16 cellular contexts compared by ENCODE assay signal in the genomic region with DNA sequence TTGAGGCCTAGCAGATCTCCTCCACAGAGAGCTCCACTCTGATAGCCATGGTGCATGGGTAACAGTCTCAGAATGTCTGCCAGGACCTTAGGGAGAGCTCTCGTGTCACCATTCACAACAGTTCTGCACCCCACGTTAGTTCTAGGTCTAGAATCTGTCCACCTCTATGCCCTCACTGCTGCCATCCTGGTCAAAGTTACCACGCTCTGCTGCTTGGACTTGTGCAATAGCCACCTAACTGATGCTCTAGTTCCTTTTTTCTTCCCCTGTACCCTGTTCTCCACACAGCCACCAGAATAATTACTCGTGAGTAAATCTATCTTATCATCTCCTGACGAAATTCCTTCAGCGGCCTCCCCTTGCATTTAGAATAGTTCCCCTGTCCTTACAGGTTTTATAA.
A peak's percentile ranks its signal among the peaks of the same experiment; 100 is the strongest.
DNase-seq lines count a peak whose midpoint lies in the region; FAIRE-seq and TF ChIP-seq lines count a peak whose summit lies in the region.
"Had no signal": no experiment of that assay in that cellular context is flagged by ENCODE, and none has a peak within 500 bp of the region (broad histone marks: within the 10 kb centered on the region; RNA-seq: fewer than 3 reads in every experiment).

No MANE protein-coding gene starts in this region.

- TF ChIP-seq CTCF in endodermal cell (conservative IDR thresholded peaks at IDR 0.05): no peak
- no peak for TF ChIP-seq CTCF in nephron progenitor cell (IDR thresholded peaks at IDR 0.05)

- H3K36me3 ChIP-seq in endodermal cell (ENCODE audit: control insufficient read depth, insufficient read depth, low read length): no peaks in the 10 kb centered on the region
- H3K36me3 ChIP-seq: BLaER1 had no signal

- no peak overlapping the region for H3K4me3 ChIP-seq in endodermal cell (ENCODE audit: low read length)
- H3K4me3 ChIP-seq: BLaER1 had no signal

- FAIRE-seq in urothelium cell line (lab: Jason Lieb, UNC): no peak
- FAIRE-seq: HTR-8/SVneo had no signal

- no peaks in the 10 kb centered on the region for H3K9me3 ChIP-seq in endodermal cell (ENCODE audit: control insufficient read depth, low read length)

- H3K9ac ChIP-seq in endodermal cell (ENCODE audit: extremely low read depth, low read length, poor library complexity, severe bottlenecking): no peak overlapping the region
- H3K9ac ChIP-seq: BLaER1 had no signal

- H3K36me3 Mint-ChIP-seq in endodermal cell (ENCODE audit: low read depth) (no peaks in the 10 kb centered on the region), nephron progenitor cell (ENCODE audit: low read depth) (no peaks in the 10 kb centered on the region)

- no peak overlapping the region for H3K27ac ChIP-seq in endodermal cell (ENCODE audit: low read depth, low read length)
- H3K27ac ChIP-seq: 22Rv1, BLaER1 had no signal

- H3K27me3 Mint-ChIP-seq in endodermal cell (ENCODE audit: insufficient read depth) (peaks cover 17% of the 10 kb centered on the region), nephron progenitor cell (ENCODE audit: low read depth, poor library complexity) (no peaks in the 10 kb centered on the region)

- no peak overlapping the region for H3K4me3 Mint-ChIP-seq in endodermal cell
- H3K4me3 Mint-ChIP-seq in nephron progenitor cell: no peak overlapping the region
- H3K4me3 Mint-ChIP-seq: CD4-positive, CD25-positive, alpha-beta regulatory T cell; HFFc6 had no signal

- no peaks in the 10 kb centered on the region for H3K4me1 ChIP-seq in endodermal cell (ENCODE audit: control insufficient read depth, insufficient read depth, low read length)

- WGBS in endodermal cell (ENCODE audit: insufficient coverage in 1 of 2, insufficient read length in 1 of 2), 2 experiments: 93 to 95% methylated on average over 6 of the region's 6 CpGs

- H3K27ac Mint-ChIP-seq in endodermal cell (no peak overlapping the region), nephron progenitor cell (no peak overlapping the region)
- H3K27ac Mint-ChIP-seq: HFFc6 had no signal

- peaks cover 10% of the 10 kb centered on the region for H3K27me3 ChIP-seq in endodermal cell (ENCODE audit: control insufficient read depth, insufficient read depth, low read length, poor library complexity, severe bottlenecking)
- H3K27me3 ChIP-seq: BLaER1 had no signal

- no peaks in the 10 kb centered on the region for H3K9me3 Mint-ChIP-seq in endodermal cell
- H3K9me3 Mint-ChIP-seq in nephron progenitor cell: peaks cover 4% of the 10 kb centered on the region
- H3K9me3 Mint-ChIP-seq: HFFc6 had no signal

- H3K4me1 Mint-ChIP-seq in endodermal cell (no peaks in the 10 kb centered on the region), nephron progenitor cell (peaks cover 5% of the 10 kb centered on the region)

- DNase-seq in SIG-M5 treated with dmso at 0.1 percent for 504 hours (lab: John Stamatoyannopoulos, UW; ENCODE audit: unreplicated experiment) (peak; percentile 53), SIG-M5 (lab: John Stamatoyannopoulos, UW) (no peak), NOMO-1 (lab: John Stamatoyannopoulos, UW; ENCODE audit: unreplicated experiment in 2 of 2) (peak; percentile 73 to 88), OCI-M1 (lab: John Stamatoyannopoulos, UW) (peak; percentile 15), endodermal cell (peak; percentile 7), nephron progenitor cell (no peak), COLO668 (lab: John Stamatoyannopoulos, UW; ENCODE audit: unreplicated experiment) (no peak), urothelium cell line (ENCODE audit: low spot score) (no peak)
- DNase-seq: Calu3; CD4-positive, CD25-positive, alpha-beta regulatory T cell; DMS 273 treated with DMSO at 0.1 percent for 48 hours; HCEC 1CT; HFFc6 had no signal

Comparison
In these comparisons a context has a peak if more than half of its experiments do, and no peak if none do; other contexts are left out.
1. DNase-seq: peak in SIG-M5 treated with dmso at 0.1 percent for 504 hours (single experiment), NOMO-1 (2 of 2), OCI-M1 (single experiment) and endodermal cell (single experiment); none in SIG-M5 (single experiment), nephron progenitor cell (single experiment), COLO668 (single experiment) and urothelium cell line (single experiment).